Comparison of ENCODE assay signal across 33 cellular contexts in the genomic region with DNA sequence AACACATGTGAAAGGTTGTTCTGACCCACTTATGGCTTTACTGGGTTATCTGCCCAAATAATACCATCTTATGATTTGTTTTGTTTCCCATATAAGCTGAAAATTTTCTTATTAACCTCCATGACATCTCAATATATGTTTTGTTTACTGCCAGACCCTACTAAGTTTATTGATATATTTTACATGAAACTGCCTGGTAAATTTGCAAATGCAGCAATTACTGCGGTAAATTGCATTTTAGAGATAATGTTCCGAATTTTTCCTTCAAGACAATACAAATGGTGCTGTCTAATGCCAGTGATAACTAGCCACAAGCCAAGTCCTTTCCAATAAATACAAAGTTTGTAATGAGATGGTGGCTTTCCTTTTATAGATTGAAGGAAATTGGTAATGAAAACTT.
"Had no signal": no experiment of that assay in that cellular context is flagged by ENCODE, and none has a peak within 500 bp of the region (broad histone marks: within the 10 kb centered on the region; RNA-seq: fewer than 3 reads in every experiment).

No MANE protein-coding gene starts in this region.

- H3K27ac ChIP-seq: adrenal gland, ascending aorta, body of pancreas, brain microvascular endothelial cell, breast epithelium, cardiac muscle cell had no signal

- H3K36me3 ChIP-seq: adrenal gland, ascending aorta, brain microvascular endothelial cell, breast epithelium, cardiac muscle cell had no signal

- ATAC-seq: activated naive CD4-positive, alpha-beta T cell treated with anti-CD3 and anti-CD28 coated beads, Interleukin-2, amount 50 U/mL, for 72 hours; activated naive CD8-positive, alpha-beta T cell treated with anti-CD3 and anti-CD28 coated beads, Interleukin-2, amount 50 U/mL, for 24 hours; activated T-cell treated with anti-CD3 and anti-CD28 coated beads, Interleukin-2, amount 50 U/mL, for 4 hours; activated T-cell treated with anti-CD3 and anti-CD28 coated beads, Interleukin-2, amount 50 U/mL, for 72 hours; activated T-helper 17 cell treated with anti-CD3 and anti-CD28 coated beads, Interleukin-2, amount 50 U/mL, for 72 hours; body of pancreas had no signal

- FAIRE-seq: astrocyte, bronchial epithelial cell had no signal

- H3K27me3 ChIP-seq: adrenal gland, ascending aorta, body of pancreas, brain microvascular endothelial cell, breast epithelium, cardiac muscle cell had no signal

- DNase-seq: activated effector memory CD4-positive, alpha-beta T cell treated with anti-CD3 and anti-CD28 coated beads, Interleukin-2, amount 50 U/mL, for 16 hours; activated effector memory CD4-positive, alpha-beta T cell treated with Interleukin-2 at 50 U/mL for 16 hours; activated gamma-delta T cell; activated gamma-delta T cell treated with Interleukin-2 at 50 U/mL for 16 hours; activated naive CD4-positive, alpha-beta T cell; activated naive CD4-positive, alpha-beta T cell treated with anti-CD3 and anti-CD28 coated beads for 36 hours; activated naive CD4-positive, alpha-beta T cell treated with anti-CD3 and anti-CD28 coated beads, Interleukin-2, amount 10 ng/mL, durations not matched to agents 7 days and 5 days; activated naive CD4-positive, alpha-beta T cell treated with anti-CD3 and anti-CD28 coated beads, Interleukin-2, amount 50 U/mL, for 16 hours; activated naive CD4-positive, alpha-beta T cell treated with Interleukin-2 at 50 U/mL for 16 hours; activated naive CD8-positive, alpha-beta T cell treated with anti-CD3 and anti-CD28 coated beads for 36 hours; activated naive CD8-positive, alpha-beta T cell treated with anti-CD3 and anti-CD28 coated beads, Interleukin-2, amount 10 ng/mL, durations not matched to agents 7 days and 5 days; activated naive CD8-positive, alpha-beta T cell treated with anti-CD3 and anti-CD28 coated beads, Interleukin-2, amount 50 U/mL, for 24 hours; activated T-cell treated with anti-CD3 and anti-CD28 coated beads, Interleukin-2, amount 50 U/mL, for 24 hours; activated T-cell treated with anti-CD3 and anti-CD28 coated beads, Interleukin-2, amount 50 U/mL, for 4 hours; activated T-cell treated with anti-CD3 and anti-CD28 coated beads, Interleukin-2, amount 50 U/mL, for 48 hours; activated T-cell treated with anti-CD3 and anti-CD28 coated beads, Interleukin-2, amount 50 U/mL, for 72 hours; adrenal gland; amniotic stem cell; amygdala; anterior cingulate cortex; aorta; body of pancreas; brain microvascular endothelial cell; caudate nucleus; central memory CD4-positive, alpha-beta T cell; cerebellar nuclear complex had no signal

- H3K4me1 ChIP-seq: adrenal gland, ascending aorta, body of pancreas, breast epithelium had no signal

- H3K4me3 ChIP-seq: adrenal gland, ascending aorta, body of pancreas, breast epithelium, cardiac muscle cell had no signal

- H3K9me3 ChIP-seq: adrenal gland, ascending aorta, body of pancreas, breast epithelium had no signal
